In the genomic region with DNA sequence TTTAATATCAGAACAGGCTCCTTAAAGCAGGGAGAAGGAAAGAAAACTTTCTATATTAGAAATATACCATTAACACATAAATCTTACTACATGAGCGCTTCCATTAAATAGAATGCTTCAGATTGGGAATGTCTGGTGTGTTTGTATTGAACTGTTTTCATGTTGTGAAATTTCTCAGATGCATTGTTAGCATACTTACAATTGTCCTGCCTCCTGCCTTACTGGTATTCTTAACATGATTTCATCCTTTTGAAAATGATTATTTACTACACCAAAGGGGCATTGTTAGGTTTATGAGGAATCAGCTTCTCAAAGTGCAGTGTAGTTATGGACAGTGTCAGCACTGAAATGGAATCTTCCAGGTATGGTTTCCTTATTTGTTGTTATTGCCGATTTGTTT, we compare ENCODE assay signal across 19 cellular contexts.
DNase-seq lines count a peak whose midpoint lies in the region; ATAC-seq and TF ChIP-seq lines count a peak whose summit lies in the region.
"Had no signal": no experiment of that assay in that cellular context is flagged by ENCODE, and none has a peak within 500 bp of the region (broad histone marks: within the 10 kb centered on the region; RNA-seq: fewer than 3 reads in every experiment).

No MANE protein-coding gene starts in this region.

- H2AK5ac ChIP-seq in trophoblast cell (ENCODE audit: low read length), result no peak overlapping the region

- H3K4me3 ChIP-seq in heart right ventricle, result peak overlapping the region in 1 of 10 donors; percentile 13
- H3K4me3 ChIP-seq in left ventricle myocardium inferior, result peak overlapping the region; percentile 35
- H3K4me3 ChIP-seq in trophoblast cell (ENCODE audit: low read depth, low read length), result no peak overlapping the region

- no peaks in the 10 kb centered on the region for H3K79me1 ChIP-seq in trophoblast cell (ENCODE audit: low read length)

- H2AFZ ChIP-seq in trophoblast cell (ENCODE audit: insufficient read depth, low read length, poor library complexity), result no peak overlapping the region

- H3K36me3 ChIP-seq in heart right ventricle, result peaks cover 0 to 9% (median 0%) of the 10 kb centered on the region in 9 donors
- H3K36me3 ChIP-seq in left ventricle myocardium inferior, result peaks cover 3% of the 10 kb centered on the region
- no peaks in the 10 kb centered on the region for H3K36me3 ChIP-seq in trophoblast cell (ENCODE audit: control insufficient read depth in 1 of 2, insufficient read depth in 2 of 2, low read length in 2 of 2)

- H3K4ac ChIP-seq in trophoblast cell (ENCODE audit: low read depth, low read length), result no peak overlapping the region

- no peak overlapping the region for H2BK12ac ChIP-seq in trophoblast cell (ENCODE audit: low read length)

- no peaks in the 10 kb centered on the region for H3K27me3 ChIP-seq in heart right ventricle
- no peaks in the 10 kb centered on the region for H3K27me3 ChIP-seq in left ventricle myocardium inferior (ENCODE audit: low read depth)
- no peaks in the 10 kb centered on the region for H3K27me3 ChIP-seq in trophoblast cell (ENCODE audit: insufficient read depth, low read length)

- H3K4me2 ChIP-seq in trophoblast cell (ENCODE audit: low read length), result no peak overlapping the region

- no peak overlapping the region for H4K12ac ChIP-seq in trophoblast cell (ENCODE audit: low read depth, low read length)

- H3K27ac ChIP-seq in heart right ventricle (peak overlapping the region; percentile 54 to 92 (median 84)), left ventricle myocardium inferior (replicated peaks) (peak overlapping the region; percentile 91), trophoblast cell (ENCODE audit: low read depth, low read length) (peak overlapping the region; percentile 57)
- H3K27ac ChIP-seq: C4-2B had no signal

- H3K4me1 ChIP-seq in heart right ventricle (peaks cover 25 to 87% (median 55%) of the 10 kb centered on the region in 9 donors), left ventricle myocardium inferior (peaks cover 89% of the 10 kb centered on the region), trophoblast cell (ENCODE audit: control insufficient read depth in 1 of 2, insufficient read depth in 2 of 2, low read length in 2 of 2) (peaks cover 7 to 14% of the 10 kb centered on the region in 2 experiments)

- no peak overlapping the region for H3K18ac ChIP-seq in trophoblast cell (ENCODE audit: low read length)

- no peak overlapping the region for H3K9ac ChIP-seq in trophoblast cell (ENCODE audit: low read length)

- no peak overlapping the region for H4K8ac ChIP-seq in trophoblast cell (ENCODE audit: low read depth, low read length)

- H3K9me3 ChIP-seq in heart right ventricle (peaks cover 0 to 5% (median 0%) of the 10 kb centered on the region in 11 donors), left ventricle myocardium inferior (replicated peaks) (peaks cover 6% of the 10 kb centered on the region), trophoblast cell (ENCODE audit: insufficient read depth, low read depth, low read length) (no peaks in the 10 kb centered on the region)

- ATAC-seq in heart right ventricle (no peak), GM18870 (IDR thresholded peaks at IDR 0.05; ENCODE audit: unreplicated experiment) (no peak)
- ATAC-seq: activated CD8-positive, alpha-beta T cell treated with anti-CD3 and anti-CD28 coated beads, Interleukin-2, amount 10 ng/mL, durations not matched to agents 7 days and 5 days; activated naive CD4-positive, alpha-beta T cell treated with anti-CD3 and anti-CD28 coated beads, Interleukin-2, amount 50 U/mL, for 72 hours; activated T-cell treated with anti-CD3 and anti-CD28 coated beads, Interleukin-2, amount 50 U/mL, for 72 hours; PC-3 had no signal

- H3K79me2 ChIP-seq in trophoblast cell (ENCODE audit: control insufficient read depth, insufficient read depth, low read length, poor library complexity), result no peaks in the 10 kb centered on the region

- no peak overlapping the region for H2BK120ac ChIP-seq in trophoblast cell (ENCODE audit: insufficient read depth, low read length, poor library complexity)

- H3K23ac ChIP-seq in trophoblast cell (ENCODE audit: low read length), result no peak overlapping the region

- intact Hi-C loops in heart right ventricle (cut with DNase I) (loop anchor here in 4 of 10 donors (5.0 kb wide), 2 partner anchors 52 to 67 kb away; no protein-coding TSS in a partner anchor), cardiac septum (cut with DNase I) (loop anchor here (5.0 kb wide), 2 partner anchors 43 to 67 kb away; no protein-coding TSS in a partner anchor), left ventricle myocardium inferior (cut with micrococcal nuclease) (loop anchor here (10.0 kb wide), 1 partner anchor 70 kb away; no protein-coding TSS in a partner anchor)

- H2BK5ac ChIP-seq in trophoblast cell (ENCODE audit: low read depth, low read length, poor library complexity), result no peak overlapping the region

- H3K14ac ChIP-seq in trophoblast cell (ENCODE audit: low read length), result no peak overlapping the region

- DNase-seq in heart right ventricle (no peak), cardiac septum (ENCODE audit: low spot score) (no peak), left ventricle myocardium inferior (no peak), trophoblast cell (peak in 1 of 2 donors; percentile 60), retina (no peak), NCI-H146 treated with DMSO at 0.1 percent for 48 hours (lab: John Stamatoyannopoulos, UW; ENCODE audit: unreplicated experiment) (no peak), CD1c-positive myeloid dendritic cell (ENCODE audit: extremely low spot score) (no peak)
- DNase-seq: activated CD4-positive, CD25-positive, alpha-beta regulatory T cell; activated CD8-positive, alpha-beta T cell treated with anti-CD3 and anti-CD28 coated beads, Interleukin-2, amount 10 ng/mL, durations not matched to agents 7 days and 5 days; activated T-cell treated with anti-CD3 and anti-CD28 coated beads, Interleukin-2, amount 50 U/mL, for 72 hours; DMS 273 treated with DMSO at 0.1 percent for 48 hours; GDM1; NCI-H1417 treated with DMSO at 0.1 percent for 48 hours; NCI-H748 treated with DMSO at 0.1 percent for 48 hours; PC-3; stimulated activated CD4-positive, alpha-beta T cell treated with anti-CD3 and anti-CD28 coated beads, Interleukin-4, amount 100 ng/mL, for 1 hour had no signal

- no peak for TF ChIP-seq CTCF in heart right ventricle (IDR thresholded peaks at IDR 0.05)
- no peak for TF ChIP-seq CTCF in left ventricle myocardium inferior (IDR thresholded peaks at IDR 0.05; ENCODE audit: borderline replicate concordance)

- WGBS in heart right ventricle, 2 donors, result 83 to 89% methylated on average over 2 of the region's 2 CpGs
- no CpG with 5 or more reads among the region's 2 CpGs for WGBS in trophoblast cell (ENCODE audit: extremely low coverage, insufficient coverage, insufficient read length)

- H4K91ac ChIP-seq in trophoblast cell (ENCODE audit: low read depth, low read length), result no peak overlapping the region
